ENCODE assay signal across 1 cellular context in the genomic region with DNA sequence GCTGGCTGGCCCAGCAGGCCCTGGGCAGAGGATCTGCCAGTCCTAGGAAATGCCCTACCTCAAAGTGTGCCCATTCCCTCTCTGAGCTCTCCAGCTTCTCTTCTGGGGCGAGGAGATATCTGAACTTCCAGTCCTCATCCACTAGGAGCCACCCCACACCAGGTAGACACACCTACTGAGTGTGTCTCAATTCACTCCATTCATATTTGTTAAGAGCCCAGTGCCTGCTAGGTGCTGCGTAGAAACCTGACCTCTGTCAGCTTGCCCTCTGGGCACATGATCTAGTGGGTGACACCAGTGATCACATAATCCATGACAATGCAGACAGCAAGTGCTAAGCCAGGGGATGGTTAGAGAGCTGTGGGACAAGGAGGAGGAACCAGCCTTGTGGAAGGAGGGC.
TF ChIP-seq lines count a peak whose summit lies in the region.

No MANE protein-coding gene starts in this region.

TF ChIP-seq in A549, 52 proteins besides CTCF, POLR2A, EP300 and RAD21 (continued from another document):
- TF ChIP-seq, protein P1, sequence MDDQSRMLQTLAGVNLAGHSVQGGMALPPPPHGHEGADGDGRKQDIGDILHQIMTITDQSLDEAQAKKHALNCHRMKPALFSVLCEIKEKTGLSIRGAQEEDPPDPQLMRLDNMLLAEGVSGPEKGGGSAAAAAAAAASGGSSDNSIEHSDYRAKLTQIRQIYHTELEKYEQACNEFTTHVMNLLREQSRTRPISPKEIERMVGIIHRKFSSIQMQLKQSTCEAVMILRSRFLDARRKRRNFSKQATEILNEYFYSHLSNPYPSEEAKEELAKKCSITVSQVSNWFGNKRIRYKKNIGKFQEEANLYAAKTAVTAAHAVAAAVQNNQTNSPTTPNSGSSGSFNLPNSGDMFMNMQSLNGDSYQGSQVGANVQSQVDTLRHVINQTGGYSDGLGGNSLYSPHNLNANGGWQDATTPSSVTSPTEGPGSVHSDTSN (IDR thresholded peaks at IDR 0.05) = no peak
- no peak for TF ChIP-seq CEBPB (IDR thresholded peaks at IDR 0.05)
- TF ChIP-seq SMC3 (IDR thresholded peaks at IDR 0.05) = no peak
- no peak for TF ChIP-seq CBX2 (IDR thresholded peaks at IDR 0.05; ENCODE audit: borderline replicate concordance, low read depth)
- TF ChIP-seq HEYL (CRISPR knock-in tag; IDR thresholded peaks at IDR 0.05) = no peak
- no peak for TF ChIP-seq RFX5 (IDR thresholded peaks at IDR 0.05)
- no peak for TF ChIP-seq NFE2L2 (conservative IDR thresholded peaks at IDR 0.05; ENCODE audit: low read length)
- no peak for TF ChIP-seq HDAC2 (IDR thresholded peaks at IDR 0.05)
- TF ChIP-seq REST (IDR thresholded peaks at IDR 0.05) = no peak
- TF ChIP-seq NPAS2 (CRISPR knock-in tag; IDR thresholded peaks at IDR 0.05; ENCODE audit: borderline replicate concordance) = no peak
- no peak for TF ChIP-seq E2F6 (IDR thresholded peaks at IDR 0.05; ENCODE audit: borderline replicate concordance, low read depth)
- TF ChIP-seq ZFP36 (IDR thresholded peaks at IDR 0.05; ENCODE audit: borderline replicate concordance, partially characterized antibody) = no peak
- no peak for TF ChIP-seq MYC (IDR thresholded peaks at IDR 0.05; ENCODE audit: borderline replicate concordance, low read length)
